ENCODE assay signal across 24 cellular contexts in genomic region chr9:126342621-126343031, GRCh38. TPM values are rescaled to one million over a fixed set of nuclear protein-coding genes. Genes with fewer than 3 reads are reported as not detected.
DNase-seq lines count a peak whose midpoint lies in the region; ATAC-seq lines count a peak whose summit lies in the region.
"Had no signal": no experiment of that assay in that cellular context is flagged by ENCODE, and none has a peak within 500 bp of the region (broad histone marks: within the 10 kb centered on the region; RNA-seq: fewer than 3 reads in every experiment).

No MANE protein-coding gene starts in this region.

- intact Hi-C loops in left colon (cut with DNase I, micrococcal nuclease): no loop called here

- DNase-seq in NCI-H524 (lab: John Stamatoyannopoulos, UW) (peak; percentile 87 to 97), left colon (no peak), SK-N-DZ (ENCODE audit: low spot score) (no peak)
- DNase-seq in activated CD4-positive, CD25-positive, alpha-beta regulatory T cell (lab: John Stamatoyannopoulos, UW): no peak
- DNase-seq: activated CD4-positive, alpha-beta T cell treated with anti-CD3 and anti-CD28 coated beads for 36 hours; activated effector memory CD4-positive, alpha-beta T cell treated with Interleukin-2 at 50 U/mL for 16 hours; activated T-cell treated with anti-CD3 and anti-CD28 coated beads, Interleukin-2, amount 50 U/mL, for 1 hour; anterior cingulate cortex; Calu3; effector memory CD8-positive, alpha-beta T cell; erythroblast; midbrain; naive thymus-derived CD4-positive, alpha-beta T cell; NCI-H146; NCI-H510A treated with DMSO at 0.1 percent for 48 hours; Right ventricle myocardium superior; stimulated activated CD4-positive, alpha-beta T cell treated with anti-CD3 and anti-CD28 coated beads, Interleukin-12 subunit alpha, Interleukin-12 subunit beta, amount 100 ng/mL, for 4 hours; stimulated activated CD4-positive, alpha-beta T cell treated with anti-CD3 and anti-CD28 coated beads, Interleukin-2, amount 100 ng/mL, for 48 hours; T-helper 2 cell; upper lobe of right lung had no signal

- ATAC-seq in left colon (peak; percentile 19), GM21619 (IDR thresholded peaks at IDR 0.05; ENCODE audit: unreplicated experiment) (no peak)
- ATAC-seq: activated CD4-positive, alpha-beta T cell treated with anti-CD3 and anti-CD28 coated beads for 36 hours; effector memory CD8-positive, alpha-beta T cell; naive thymus-derived CD4-positive, alpha-beta T cell; Panc1; upper lobe of right lung had no signal

- H3K27ac ChIP-seq in cingulate gyrus (ENCODE audit: low read depth, low read length) (peak overlapping the region; percentile 57), temporal lobe (ENCODE audit: low read depth, low read length) (peak overlapping the region; percentile 33)
- H3K27ac ChIP-seq: upper lobe of right lung had no signal

RNA-seq across cellular contexts. Expression of gene MVB12B, which starts 16.0 kb away (rescaled TPM):
- 10 to 100 TPM; 16.1 to 17.2 TPM for total RNA-seq in left colon
- total RNA-seq in temporal lobe: 29.7 TPM
- polyA plus RNA-seq in SK-N-DZ (2014; cell fraction: cytosol; rRNA removed): 27.9 and 35.7 TPM in 2 replicates
- 10.9 and 12.2 TPM in 2 replicates for polyA plus RNA-seq in SK-N-DZ (2014; cell fraction: nucleus; rRNA removed)

Comparison
In these comparisons a context has a peak if more than half of its experiments do, and no peak if none do; other contexts are left out.
1. DNase-seq: peak in NCI-H524 (2 of 2); none in left colon (0 of 2), activated CD4-positive, CD25-positive, alpha-beta regulatory T cell (0 of 4) and SK-N-DZ (single experiment).